Comparison of ENCODE assay signal across 8 cellular contexts in the genomic region with DNA sequence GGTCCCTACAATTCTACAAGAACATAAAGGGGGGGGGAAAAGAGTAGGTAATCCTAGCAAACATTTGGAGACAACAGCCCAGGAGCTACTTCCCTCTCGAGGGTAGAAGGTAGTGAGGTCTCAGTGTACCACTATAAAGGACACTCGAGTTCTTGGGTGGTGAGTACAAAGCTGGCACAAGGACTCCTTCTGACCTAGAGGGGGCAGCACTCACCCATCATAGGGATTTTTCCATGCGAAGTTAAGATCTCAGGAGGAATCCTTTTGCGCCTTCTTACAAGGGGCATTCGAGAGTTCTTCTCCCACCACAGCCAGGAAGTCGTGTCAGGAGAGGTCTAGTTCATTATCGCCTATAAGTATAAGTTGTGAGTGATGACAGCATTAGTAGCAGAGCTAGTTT.
A peak's percentile ranks its signal among the peaks of the same experiment; 100 is the strongest.
DNase-seq lines count a peak whose midpoint lies in the region; ATAC-seq, FAIRE-seq and TF ChIP-seq lines count a peak whose summit lies in the region.

No MANE protein-coding gene starts in this region.

- SMC1A ChIA-PET in GM12878 (lab: Charles Lee; ENCODE audit: uncharacterized antibody, unreplicated experiment) = interaction anchor here (2.7 kb wide), 1 partner anchor 343 kb away, joined by 15 read pairs; no protein-coding TSS in a partner anchor

- H3K4me2 ChIP-seq in Karpas-422 (ENCODE audit: low read depth, low read length, poor library complexity, severe bottlenecking) (no peak overlapping the region), GM12878 (ENCODE audit: control insufficient read depth, insufficient read depth) (no peak overlapping the region)

- H3K27me3 ChIP-seq in Karpas-422 (ENCODE audit: low read length) (no peaks in the 10 kb centered on the region), GM12878 (replicated peaks in 1 of 2; ENCODE audit: control insufficient read depth in 2 of 2, insufficient read depth in 2 of 2, low read length in 1 of 2) (no peaks in the 10 kb centered on the region), lung (ENCODE audit: control insufficient read depth, insufficient read depth) (no peaks in the 10 kb centered on the region), spleen (replicated peaks in 1 of 7) (peaks cover 0 to 27% (median 0%) of the 10 kb centered on the region in 7 donors)

- no peak for TF ChIP-seq EP300 in GM12878 (IDR thresholded peaks at IDR 0.05; ENCODE audit: borderline replicate concordance in 1 of 2, control insufficient read depth in 1 of 2, low read depth in 2 of 2, low read length in 2 of 2)

- CTCF ChIA-PET in GM12878 (lab: Yijun Ruan, JAX) = interaction anchor here (0.7 to 3.4 kb wide), 14 partner anchors 8 to 342 kb away, joined by 3 to 20 read pairs (median 4); no protein-coding TSS in a partner anchor

- no peak overlapping the region for H3K27ac ChIP-seq in Karpas-422 (ENCODE audit: low read length)
- H3K27ac ChIP-seq in GM12878 (ENCODE audit: control insufficient read depth, insufficient read depth) = no peak overlapping the region
- H3K27ac ChIP-seq in lung (ENCODE audit: low read depth in 1 of 2, low read length in 1 of 2) = no peak overlapping the region
- H3K27ac ChIP-seq in spleen = no peak overlapping the region

- TF ChIP-seq RAD21 in GM12878 (IDR thresholded peaks at IDR 0.05; ENCODE audit: insufficient read depth, low read depth, low read length) = peak; percentile 29; the same call in 1 of the 2 replicates

- POLR2A ChIA-PET in GM12878 (lab: Charles Lee) = no interaction called here

- peak; percentile 46 for DNase-seq in DMS53 (lab: John Stamatoyannopoulos, UW)
- DNase-seq in Karpas-422 = peak; percentile 66
- DNase-seq in GM12878 (ENCODE audit: low read depth, low spot score) = no peak
- no peak for DNase-seq in lung (ENCODE audit: low spot score)
- DNase-seq in spleen = no peak
- DNase-seq in GM12891 (ENCODE audit: insufficient read length, low spot score) = no peak

- TF ChIP-seq POLR2A in GM12878 (IDR thresholded peaks at IDR 0.05; ENCODE audit: low read depth, low read length) (no peak), spleen (IDR thresholded peaks at IDR 0.05) (no peak), GM12891 (IDR thresholded peaks at IDR 0.05; ENCODE audit: low read depth, low read length) (no peak)

- H2AFZ ChIP-seq in Karpas-422 (ENCODE audit: low read length) = no peak overlapping the region
- H2AFZ ChIP-seq in GM12878 (ENCODE audit: control insufficient read depth, low read depth, low read length) = no peak overlapping the region

- ATAC-seq in GM12878 (peak; percentile 41; the same call in 2 of the 3 replicates), lung (ENCODE audit: insufficient read depth, low FRiP score) (no peak), GM19397 (IDR thresholded peaks at IDR 0.05; ENCODE audit: unreplicated experiment) (no peak), HG03571 (IDR thresholded peaks at IDR 0.05; ENCODE audit: unreplicated experiment) (no peak)

- H3K4me1 ChIP-seq in Karpas-422 (ENCODE audit: low read length) = no peaks in the 10 kb centered on the region
- H3K4me1 ChIP-seq in GM12878 (ENCODE audit: control insufficient read depth, insufficient read depth, low read length) = no peaks in the 10 kb centered on the region
- H3K4me1 ChIP-seq in lung (ENCODE audit: control insufficient read depth in 2 of 2, insufficient read depth in 2 of 2, low read length in 2 of 2) = no peaks in the 10 kb centered on the region
- H3K4me1 ChIP-seq in spleen = no peaks in the 10 kb centered on the region

- H3K79me2 ChIP-seq in Karpas-422 (ENCODE audit: low read length) = no peaks in the 10 kb centered on the region
- no peaks in the 10 kb centered on the region for H3K79me2 ChIP-seq in GM12878 (ENCODE audit: control insufficient read depth, insufficient read depth, low read length)

- no peak overlapping the region for H3K9ac ChIP-seq in Karpas-422 (ENCODE audit: low read length)
- no peak overlapping the region for H3K9ac ChIP-seq in GM12878 (ENCODE audit: control insufficient read depth, insufficient read depth, low read length)

- intact Hi-C loops in GM12878 (cut with micrococcal nuclease; ENCODE audit: unreplicated experiment) (loop anchor here (10.0 kb wide), 1 partner anchor 338 kb away; no protein-coding TSS in a partner anchor), spleen (cut with DNase I; ENCODE audit: low total_unique reads) (no loop called here)

- H3K9me3 ChIP-seq in Karpas-422 (ENCODE audit: low read length) (no peaks in the 10 kb centered on the region), GM12878 (replicated peaks; ENCODE audit: control insufficient read depth, insufficient read depth, low read length) (no peaks in the 10 kb centered on the region), lung (ENCODE audit: control insufficient read depth in 2 of 2, insufficient read depth in 1 of 2, low read length in 1 of 2) (no peaks in the 10 kb centered on the region), spleen (no peaks in the 10 kb centered on the region)

- BruUV-seq in GM12878 (replicated peaks; lab: Mats Ljungman, UMichigan) = no TSS peak

- H3K36me3 ChIP-seq in Karpas-422 (ENCODE audit: insufficient read depth, low read length) (no peaks in the 10 kb centered on the region), GM12878 (ENCODE audit: control insufficient read depth in 2 of 2, insufficient read depth in 2 of 2, low read length in 1 of 2) (no peaks in the 10 kb centered on the region), lung (ENCODE audit: control insufficient read depth in 2 of 2, insufficient read depth in 2 of 2, low read length in 2 of 2) (no peaks in the 10 kb centered on the region), spleen (no peaks in the 10 kb centered on the region)

- TF ChIP-seq CTCF in GM12878 (IDR thresholded peaks at IDR 0.05 in 2 of 3, conservative IDR thresholded peaks at IDR 0.05 in 1 of 3; ENCODE audit: control insufficient read depth in 2 of 3, extremely low read depth in 1 of 3, insufficient read depth in 1 of 3, low read depth in 3 of 3, low read length in 3 of 3) = peak; percentile 21 to 47 (median 36); a peak in 4 of 6 replicates
- TF ChIP-seq CTCF in lung (IDR thresholded peaks at IDR 0.05; ENCODE audit: control extremely low read depth, extremely low read depth) = peak; percentile 18
- TF ChIP-seq CTCF in spleen (IDR thresholded peaks at IDR 0.05 in 8 of 11, conservative IDR thresholded peaks at IDR 0.05 in 3 of 11) = peak in 1 of 11 experiments; percentile 14

- in situ Hi-C loops in GM12878 (cut with MboI) = no loop called here

- WGBS in GM12878 (ENCODE audit: insufficient coverage, insufficient replicate concordance, low lambda C conversion rate, missing lambda C conversion rate) = 2% methylated on average over 7 of the region's 7 CpGs
- 13% methylated on average over 7 of the region's 7 CpGs for WGBS in lung, 2 donors
- 12 to 19% (median 17%) methylated on average over 6 to 7 of the region's 7 CpGs for WGBS in spleen, 5 donors

- RAD21 ChIA-PET in GM12878 (lab: Charles Lee; ENCODE audit: unreplicated experiment) = interaction anchor here (2.0 to 2.5 kb wide), 2 partner anchors 186 to 343 kb away, joined by 7 to 13 read pairs; no protein-coding TSS in a partner anchor

- no peak overlapping the region for H3K4me3 ChIP-seq in Karpas-422 (ENCODE audit: low read length)
- no peak overlapping the region for H3K4me3 ChIP-seq in GM12878
- no peak overlapping the region for H3K4me3 ChIP-seq in lung
- no peak overlapping the region for H3K4me3 ChIP-seq in spleen

- no peaks in the 10 kb centered on the region for H3K9me2 ChIP-seq in Karpas-422 (replicated peaks; ENCODE audit: insufficient read depth, low read length)

- no peak for FAIRE-seq in GM12878 (lab: Jason Lieb, UNC)
- no peak for FAIRE-seq in GM12891 (lab: Jason Lieb, UNC)

- H4K20me1 ChIP-seq in Karpas-422 (ENCODE audit: insufficient read depth, low read depth, low read length) (no peaks in the 10 kb centered on the region), GM12878 (ENCODE audit: control insufficient read depth, insufficient read depth) (no peaks in the 10 kb centered on the region)

TF ChIP-seq in GM12878, 131 proteins besides CTCF, POLR2A, EP300 and RAD21 (continues in another document):
- no peak for TF ChIP-seq RB1 (IDR thresholded peaks at IDR 0.05; ENCODE audit: borderline replicate concordance)

TF ChIP-seq in GM12891, 5 proteins besides CTCF, POLR2A, EP300 and RAD21:
- no peak for TF ChIP-seq SPI1 (IDR thresholded peaks at IDR 0.05; ENCODE audit: low read depth, low read length)

Comparison
In these comparisons a context has a peak if more than half of its experiments do, and no peak if none do; other contexts are left out.
1. DNase-seq: peak in DMS53 (single experiment) and Karpas-422 (single experiment); none in GM12878 (single experiment), lung (single experiment), spleen (single experiment) and GM12891 (single experiment).